21 cellular contexts compared by ENCODE assay signal in genomic region chr9:113668057-113668456, GRCh38.
"Had no signal": no experiment of that assay in that cellular context is flagged by ENCODE, and none has a peak within 500 bp of the region (broad histone marks: within the 10 kb centered on the region; RNA-seq: fewer than 3 reads in every experiment).

No MANE protein-coding gene starts in this region.

- H3K27me3 ChIP-seq: body of pancreas, tibial artery had no signal

- H3K4me3 ChIP-seq: body of pancreas, mucosa of descending colon, prostate gland, tibial artery had no signal

- H3K4me3 Mint-ChIP-seq: activated CD4-positive, alpha-beta T cell treated with anti-CD3 and anti-CD28 coated beads, Interleukin-2, amount 10 ng/mL, durations not matched to agents 24 days and 14 days; activated CD8-positive, alpha-beta T cell treated with anti-CD3 and anti-CD28 coated beads for 36 hours; activated naive CD8-positive, alpha-beta T cell treated with anti-CD3 and anti-CD28 coated beads for 36 hours; activated T-helper 17 cell treated with anti-CD3 and anti-CD28 coated beads, Interleukin-2, amount 50 U/mL, for 72 hours; naive B cell; neural crest cell had no signal

- DNase-seq: activated CD4-positive, alpha-beta T cell treated with anti-CD3 and anti-CD28 coated beads, Interleukin-2, amount 10 ng/mL, durations not matched to agents 24 days and 14 days; activated CD4-positive, CD25-positive, alpha-beta regulatory T cell; activated CD8-positive, alpha-beta T cell treated with anti-CD3 and anti-CD28 coated beads for 36 hours; activated naive CD4-positive, alpha-beta T cell; activated naive CD8-positive, alpha-beta T cell treated with anti-CD3 and anti-CD28 coated beads for 36 hours; activated T-cell treated with anti-CD3 and anti-CD28 coated beads, Interleukin-2, amount 50 U/mL, for 1 hour; amygdala; body of pancreas; left ventricle myocardium superior; mucosa of descending colon; naive B cell; right cardiac atrium; stimulated activated CD4-positive, alpha-beta T cell treated with anti-CD3 and anti-CD28 coated beads, Interleukin-2, amount 100 ng/mL, for 24 hours; stimulated activated naive CD8-positive, alpha-beta T cell treated with anti-CD3 and anti-CD28 coated beads, Interleukin-15, Interleukin-2, amounts not matched to agents 100 U/mL and 50 U/mL, for 24 hours; substantia nigra; T1000 had no signal

- H3K9me3 Mint-ChIP-seq: activated CD4-positive, alpha-beta T cell treated with anti-CD3 and anti-CD28 coated beads, Interleukin-2, amount 10 ng/mL, durations not matched to agents 24 days and 14 days; activated CD8-positive, alpha-beta T cell treated with anti-CD3 and anti-CD28 coated beads for 36 hours; activated naive CD8-positive, alpha-beta T cell treated with anti-CD3 and anti-CD28 coated beads for 36 hours; activated T-helper 17 cell treated with anti-CD3 and anti-CD28 coated beads, Interleukin-2, amount 50 U/mL, for 72 hours; naive B cell; neural crest cell had no signal

- H3K27ac ChIP-seq: body of pancreas, epithelial cell of prostate, prostate gland, tibial artery had no signal

- H3K4me1 Mint-ChIP-seq: activated CD4-positive, alpha-beta T cell treated with anti-CD3 and anti-CD28 coated beads, Interleukin-2, amount 10 ng/mL, durations not matched to agents 24 days and 14 days; activated naive CD8-positive, alpha-beta T cell treated with anti-CD3 and anti-CD28 coated beads for 36 hours; activated T-helper 17 cell treated with anti-CD3 and anti-CD28 coated beads, Interleukin-2, amount 50 U/mL, for 72 hours; neural crest cell had no signal

- H3K9me3 ChIP-seq: body of pancreas, mucosa of descending colon, prostate gland, tibial artery had no signal

- H3K4me1 ChIP-seq: body of pancreas, prostate gland, tibial artery had no signal

- H3K27me3 Mint-ChIP-seq: activated CD8-positive, alpha-beta T cell treated with anti-CD3 and anti-CD28 coated beads for 36 hours had no signal

- H3K36me3 Mint-ChIP-seq: activated naive CD8-positive, alpha-beta T cell treated with anti-CD3 and anti-CD28 coated beads for 36 hours; naive B cell had no signal

- H3K36me3 ChIP-seq: prostate gland, tibial artery had no signal

- H3K27ac Mint-ChIP-seq: activated CD4-positive, alpha-beta T cell treated with anti-CD3 and anti-CD28 coated beads, Interleukin-2, amount 10 ng/mL, durations not matched to agents 24 days and 14 days; activated CD8-positive, alpha-beta T cell treated with anti-CD3 and anti-CD28 coated beads for 36 hours; activated naive CD8-positive, alpha-beta T cell treated with anti-CD3 and anti-CD28 coated beads for 36 hours; activated T-helper 17 cell treated with anti-CD3 and anti-CD28 coated beads, Interleukin-2, amount 50 U/mL, for 72 hours had no signal
